19 cellular contexts compared by ENCODE assay signal in genomic region chr4:116374815-116375214, GRCh38.
DNase-seq lines count a peak whose midpoint lies in the region; ATAC-seq and TF ChIP-seq lines count a peak whose summit lies in the region.
"Had no signal": no experiment of that assay in that cellular context is flagged by ENCODE, and none has a peak within 500 bp of the region (broad histone marks: within the 10 kb centered on the region; RNA-seq: fewer than 3 reads in every experiment).

No MANE protein-coding gene starts in this region.

- DNase-seq in smooth muscle cell (lab: John Stamatoyannopoulos, UW; ENCODE audit: unreplicated experiment) (no peak), gastrocnemius medialis (no peak), spleen (no peak), tibial nerve (ENCODE audit: low spot score in 2 of 2) (no peak), ovary (no peak)
- DNase-seq: ACHN, AML-193, KBM-7, MV-4-11, NCI-H1694 treated with DMSO at 0.1 percent for 48 hours, NCI-H510A, NCI-H774, SHP77, SK-N-SH, T1000 had no signal

- no peaks in the 10 kb centered on the region for H3K9me3 ChIP-seq in Loucy (ENCODE audit: insufficient read depth, low read depth, low read length)
- no peaks in the 10 kb centered on the region for H3K9me3 ChIP-seq in smooth muscle cell (replicated peaks; ENCODE audit: low read depth)
- H3K9me3 ChIP-seq in gastrocnemius medialis, result no peaks in the 10 kb centered on the region
- H3K9me3 ChIP-seq in spleen, result no peaks in the 10 kb centered on the region
- H3K9me3 ChIP-seq in tibial nerve, result peaks cover 0 to 3% (median 0%) of the 10 kb centered on the region in 4 donors
- H3K9me3 ChIP-seq in ovary, result no peaks in the 10 kb centered on the region
- H3K9me3 ChIP-seq: SK-N-SH had no signal

- no peak overlapping the region for H3K27ac ChIP-seq in smooth muscle cell (ENCODE audit: low read depth)
- no peak overlapping the region for H3K27ac ChIP-seq in gastrocnemius medialis
- no peak overlapping the region for H3K27ac ChIP-seq in spleen
- no peak overlapping the region for H3K27ac ChIP-seq in tibial nerve
- H3K27ac ChIP-seq in ovary, result no peak overlapping the region
- H3K27ac ChIP-seq: C4-2B had no signal

- no peaks in the 10 kb centered on the region for H3K27me3 ChIP-seq in Loucy (ENCODE audit: insufficient read depth, low read length, poor library complexity, severe bottlenecking)
- H3K27me3 ChIP-seq in smooth muscle cell (ENCODE audit: low read depth), result no peaks in the 10 kb centered on the region
- H3K27me3 ChIP-seq in gastrocnemius medialis, result no peaks in the 10 kb centered on the region
- H3K27me3 ChIP-seq in spleen (replicated peaks in 1 of 7), result no peaks in the 10 kb centered on the region
- H3K27me3 ChIP-seq in tibial nerve, result no peaks in the 10 kb centered on the region
- H3K27me3 ChIP-seq in ovary, result no peaks in the 10 kb centered on the region

- TF ChIP-seq POLR2A in gastrocnemius medialis (IDR thresholded peaks at IDR 0.05) (no peak), spleen (IDR thresholded peaks at IDR 0.05) (no peak), tibial nerve (IDR thresholded peaks at IDR 0.05) (no peak), ovary (IDR thresholded peaks at IDR 0.05) (no peak)

- H3K79me2 ChIP-seq in Loucy (ENCODE audit: insufficient read depth, low read length) (no peaks in the 10 kb centered on the region), smooth muscle cell (ENCODE audit: low read depth) (no peaks in the 10 kb centered on the region)

- WGBS in smooth muscle cell (ENCODE audit: low lambda C conversion rate), result 80% methylated on average over 3 of the region's 3 CpGs
- 63 to 75% (median 70%) methylated on average over 3 of the region's 3 CpGs for WGBS in spleen, 5 donors
- 84 to 88% methylated on average over 3 of the region's 3 CpGs for WGBS in tibial nerve, 2 donors
- WGBS in ovary, 3 donors, result 81 to 87% (median 85%) methylated on average over 3 of the region's 3 CpGs

- intact Hi-C loops in gastrocnemius medialis (cut with DNase I; ENCODE audit: low total_unique reads), result no loop called here
- intact Hi-C loops in spleen (cut with DNase I; ENCODE audit: low total_unique reads), result no loop called here
- intact Hi-C loops in ovary (cut with DNase I), result no loop called here

- H3K4me1 ChIP-seq in Loucy (ENCODE audit: insufficient read depth, low read length, poor library complexity, severe bottlenecking), result no peaks in the 10 kb centered on the region
- H3K4me1 ChIP-seq in smooth muscle cell (ENCODE audit: low read depth), result no peaks in the 10 kb centered on the region
- H3K4me1 ChIP-seq in gastrocnemius medialis, result no peaks in the 10 kb centered on the region
- H3K4me1 ChIP-seq in spleen, result no peaks in the 10 kb centered on the region
- H3K4me1 ChIP-seq in tibial nerve, result no peaks in the 10 kb centered on the region
- H3K4me1 ChIP-seq in ovary (ENCODE audit: insufficient read depth), result no peaks in the 10 kb centered on the region

- in situ Hi-C loops in gastrocnemius medialis (cut with MboI; ENCODE audit: low sequenced_read_pairs in 4 of 4), result no loop called here

- H3K4me3 ChIP-seq in Loucy (ENCODE audit: low read length, poor library complexity, severe bottlenecking), result no peak overlapping the region
- H3K4me3 ChIP-seq in smooth muscle cell, result no peak overlapping the region
- no peak overlapping the region for H3K4me3 ChIP-seq in gastrocnemius medialis
- H3K4me3 ChIP-seq in spleen, result no peak overlapping the region
- H3K4me3 ChIP-seq in tibial nerve, result no peak overlapping the region
- no peak overlapping the region for H3K4me3 ChIP-seq in ovary

- H4K20me1 ChIP-seq in Loucy (ENCODE audit: insufficient read depth, low read length, poor library complexity, severe bottlenecking), result no peaks in the 10 kb centered on the region
- no peaks in the 10 kb centered on the region for H4K20me1 ChIP-seq in smooth muscle cell (ENCODE audit: low read depth)

- H2AFZ ChIP-seq in Loucy (ENCODE audit: low read length), result peak overlapping the region; percentile 79
- peak overlapping the region; percentile 43 for H2AFZ ChIP-seq in smooth muscle cell (ENCODE audit: low read depth)

- TF ChIP-seq EP300 in tibial nerve (IDR thresholded peaks at IDR 0.05), result no peak
- TF ChIP-seq EP300 in ovary (IDR thresholded peaks at IDR 0.05), result no peak

- TF ChIP-seq CTCF in Loucy (conservative IDR thresholded peaks at IDR 0.05; ENCODE audit: low read length) (no peak), smooth muscle cell (IDR thresholded peaks at IDR 0.05; ENCODE audit: borderline replicate concordance, insufficient read depth, poor library complexity, severe bottlenecking) (no peak), gastrocnemius medialis (IDR thresholded peaks at IDR 0.05 in 4 of 5, conservative IDR thresholded peaks at IDR 0.05 in 1 of 5) (no peak), spleen (IDR thresholded peaks at IDR 0.05 in 8 of 11, conservative IDR thresholded peaks at IDR 0.05 in 3 of 11) (no peak), tibial nerve (IDR thresholded peaks at IDR 0.05) (no peak), ovary (IDR thresholded peaks at IDR 0.05) (no peak)

- no peaks in the 10 kb centered on the region for H3K9me2 ChIP-seq in Loucy (replicated peaks; ENCODE audit: low read depth, low read length)
- H3K9me2 ChIP-seq: SK-N-SH had no signal

- ATAC-seq in GM18868 (IDR thresholded peaks at IDR 0.05; ENCODE audit: unreplicated experiment) (peak; percentile 75), HG02798 (IDR thresholded peaks at IDR 0.05; ENCODE audit: poor library complexity, unreplicated experiment) (peak; percentile 86), gastrocnemius medialis (no peak)

- H3K4me2 ChIP-seq in Loucy (ENCODE audit: low read depth, low read length, poor library complexity, severe bottlenecking) (no peak overlapping the region), smooth muscle cell (no peak overlapping the region)
- H3K4me2 ChIP-seq: SK-N-SH had no signal

- H3F3A ChIP-seq in Loucy (ENCODE audit: low read depth) (no peaks in the 10 kb centered on the region), smooth muscle cell (ENCODE audit: low read depth) (no peaks in the 10 kb centered on the region)

- H3K36me3 ChIP-seq in Loucy (ENCODE audit: insufficient read depth, low read length), result no peaks in the 10 kb centered on the region
- H3K36me3 ChIP-seq in smooth muscle cell (ENCODE audit: low read depth), result no peaks in the 10 kb centered on the region
- no peaks in the 10 kb centered on the region for H3K36me3 ChIP-seq in gastrocnemius medialis
- H3K36me3 ChIP-seq in spleen, result no peaks in the 10 kb centered on the region
- no peaks in the 10 kb centered on the region for H3K36me3 ChIP-seq in tibial nerve
- no peaks in the 10 kb centered on the region for H3K36me3 ChIP-seq in ovary

- no peak overlapping the region for H3K9ac ChIP-seq in Loucy (ENCODE audit: low read depth, low read length, poor library complexity, severe bottlenecking)
- H3K9ac ChIP-seq in smooth muscle cell (ENCODE audit: low read depth), result no peak overlapping the region
- H3K9ac ChIP-seq: SK-N-SH had no signal

Comparison
In these comparisons a context has a peak if more than half of its experiments do, and no peak if none do; other contexts are left out.
1. ATAC-seq: peak in GM18868 (single experiment) and HG02798 (single experiment); none in gastrocnemius medialis (0 of 2).